In the genomic region with DNA sequence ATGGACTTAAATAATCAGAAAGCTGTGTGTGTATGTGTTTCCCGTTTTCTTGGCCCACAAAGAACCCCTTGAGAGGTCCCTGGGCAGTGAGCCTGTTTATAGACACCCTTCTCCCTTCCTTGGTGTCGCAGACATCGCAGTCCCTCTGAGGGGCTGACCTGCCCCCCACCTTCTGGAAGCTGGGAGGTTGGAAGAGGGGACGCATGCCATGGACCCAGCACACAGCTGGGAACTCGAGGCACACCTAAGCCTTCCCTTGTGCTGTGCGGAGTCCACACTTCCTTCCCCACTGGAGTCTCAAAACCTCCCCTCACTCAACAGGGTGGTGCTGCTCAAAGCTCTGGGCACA, we compare ENCODE assay signal across 7 cellular contexts. TPM values are rescaled to one million over a fixed set of nuclear protein-coding genes. Genes with fewer than 3 reads are reported as not detected.
DNase-seq lines count a peak whose midpoint lies in the region; ATAC-seq and TF ChIP-seq lines count a peak whose summit lies in the region.

No MANE protein-coding gene starts in this region.

- H3K27ac ChIP-seq in HCT116 (ENCODE audit: low read depth, low read length): peak overlapping the region; percentile 50
- H3K27ac ChIP-seq in subcutaneous abdominal adipose tissue (ENCODE audit: low read depth, low read length): no peak overlapping the region

- ATAC-seq in HCT116 (peak; percentile 29), left lobe of liver (peak; percentile 53), SK-N-SH treated with all-trans-retinoic acid at 6 μM for 48 hours (no peak), GM18858 (IDR thresholded peaks at IDR 0.05; ENCODE audit: unreplicated experiment) (no peak)

- CTCF ChIA-PET in HCT116 (lab: Charles Lee): interaction anchor here (0.6 to 2.0 kb wide), 3 partner anchors 9 to 22 kb away, joined by 3 to 5 read pairs (median 3); no protein-coding TSS in a partner anchor
- CTCF ChIA-PET in activated CD4-positive, alpha-beta memory T cell treated with anti-CD3 and anti-CD28 coated beads for 36 hours (lab: Charles Lee): interaction anchor here (0.6 to 2.3 kb wide), 3 partner anchors 21 to 112 kb away, joined by 3 to 8 read pairs (median 5); no protein-coding TSS in a partner anchor

- peaks cover 15% of the 10 kb centered on the region for H3K36me3 Mint-ChIP-seq in activated CD4-positive, alpha-beta memory T cell treated with anti-CD3 and anti-CD28 coated beads for 36 hours

- peaks cover 15% of the 10 kb centered on the region for H3K9me3 Mint-ChIP-seq in activated CD4-positive, alpha-beta memory T cell treated with anti-CD3 and anti-CD28 coated beads for 36 hours

- no peak for TF ChIP-seq CTCF in HCT116 (IDR thresholded peaks at IDR 0.05 in 2 of 3, conservative IDR thresholded peaks at IDR 0.05 in 1 of 3; ENCODE audit: borderline replicate concordance in 1 of 3, insufficient read depth in 1 of 3, low read depth in 2 of 3, low read length in 2 of 3)

- H3K4me3 Mint-ChIP-seq in activated CD4-positive, alpha-beta memory T cell treated with anti-CD3 and anti-CD28 coated beads for 36 hours: peak overlapping the region; percentile 64

- no TSS peak for BruUV-seq in HCT116 (replicated peaks; lab: Mats Ljungman, UMichigan)

- no peaks in the 10 kb centered on the region for H3K36me3 ChIP-seq in HCT116 (ENCODE audit: control insufficient read depth in 1 of 2, insufficient read depth in 2 of 2, low read length in 2 of 2)
- H3K36me3 ChIP-seq in subcutaneous abdominal adipose tissue (ENCODE audit: control insufficient read depth in 5 of 5, insufficient read depth in 5 of 5, low read length in 5 of 5): no peaks in the 10 kb centered on the region

- POLR2A ChIA-PET in HCT116 (lab: Charles Lee): interaction anchor here (0.8 to 1.3 kb wide), 2 partner anchors 22 to 54 kb away, joined by 3 read pairs; no protein-coding TSS in a partner anchor
- POLR2A ChIA-PET in activated CD4-positive, alpha-beta memory T cell treated with anti-CD3 and anti-CD28 coated beads for 36 hours (lab: Charles Lee): interaction anchor here (1.1 kb wide), 1 partner anchor 40 kb away, joined by 4 read pairs; no protein-coding TSS in a partner anchor

- intact Hi-C loops in HCT116 (cut with micrococcal nuclease): no loop called here
- intact Hi-C loops in activated CD4-positive, alpha-beta memory T cell treated with anti-CD3 and anti-CD28 coated beads for 36 hours (cut with micrococcal nuclease): loop anchor here (1.0 to 10.0 kb wide), 2 partner anchors 27 to 227 kb away; a partner anchor contains a TSS

- H3K4me1 Mint-ChIP-seq in activated CD4-positive, alpha-beta memory T cell treated with anti-CD3 and anti-CD28 coated beads for 36 hours (ENCODE audit: low read depth): peaks cover 52% of the 10 kb centered on the region

- RAD21 ChIA-PET in HCT116 (lab: Charles Lee; ENCODE audit: low non-redundant PET in 1 of 2, low total read pairs in 2 of 2, uncharacterized antibody in 2 of 2, unreplicated experiment in 2 of 2): no interaction called here

- H3K9me2 ChIP-seq in HCT116 (ENCODE audit: insufficient read depth): no peaks in the 10 kb centered on the region

- H4K20me1 ChIP-seq in HCT116 (ENCODE audit: insufficient read depth): no peaks in the 10 kb centered on the region

- H3K9me3 ChIP-seq in HCT116 (ENCODE audit: control insufficient read depth in 1 of 2, insufficient read depth in 1 of 2, low read depth in 1 of 2, low read length in 2 of 2): peaks cover 0 to 8% of the 10 kb centered on the region in 2 experiments; a peak in 1 of 4 replicates
- H3K9me3 ChIP-seq in subcutaneous abdominal adipose tissue (ENCODE audit: control insufficient read depth in 5 of 5, low read length in 5 of 5): no peaks in the 10 kb centered on the region

- H3K4me2 ChIP-seq in HCT116 (ENCODE audit: low read length): peak overlapping the region; percentile 66

- H3K27me3 ChIP-seq in HCT116 (ENCODE audit: insufficient read depth, low read length) (no peaks in the 10 kb centered on the region), subcutaneous abdominal adipose tissue (ENCODE audit: control insufficient read depth in 5 of 5, insufficient read depth in 4 of 5, low read length in 5 of 5) (no peaks in the 10 kb centered on the region)

- DNase-seq in HCT116 (ENCODE audit: low read depth, low spot score) (no peak), left lobe of liver (ENCODE audit: low spot score) (no peak), epidermal melanocyte (ENCODE audit: insufficient read length, low spot score) (no peak)
- no peak for DNase-seq in activated CD4-positive, alpha-beta memory T cell treated with anti-CD3 and anti-CD28 coated beads for 36 hours

- no peaks in the 10 kb centered on the region for H3K79me2 ChIP-seq in HCT116 (ENCODE audit: insufficient read depth, low read length)

- H3K9ac ChIP-seq in HCT116 (ENCODE audit: low read length) (peak overlapping the region; percentile 50; the same call in 1 of the 2 replicates), subcutaneous abdominal adipose tissue (ENCODE audit: low read length in 5 of 5) (peak overlapping the region in 2 of 5 donors; percentile 23 to 52)

- no peak for TF ChIP-seq POLR2A in HCT116 (IDR thresholded peaks at IDR 0.05; ENCODE audit: borderline replicate concordance, extremely low read depth, insufficient read depth, insufficient read length)

- peak overlapping the region; percentile 83 for H3K27ac Mint-ChIP-seq in activated CD4-positive, alpha-beta memory T cell treated with anti-CD3 and anti-CD28 coated beads for 36 hours

- H3K4me3 ChIP-seq in HCT116 (replicated peaks in 1 of 2; ENCODE audit: low read depth in 1 of 2, low read length in 2 of 2) (peak overlapping the region in 1 of 2 experiments; percentile 50; a peak in 2 of 4 replicates), subcutaneous abdominal adipose tissue (ENCODE audit: low read depth in 1 of 5, low read length in 5 of 5) (peak overlapping the region; percentile 50 to 79 (median 69))

- H3K27me3 Mint-ChIP-seq in activated CD4-positive, alpha-beta memory T cell treated with anti-CD3 and anti-CD28 coated beads for 36 hours: no peaks in the 10 kb centered on the region

- H3K4me1 ChIP-seq in HCT116 (ENCODE audit: control insufficient read depth in 1 of 2, insufficient read depth in 2 of 2, low read length in 2 of 2): peaks cover 22 to 42% of the 10 kb centered on the region in 2 experiments
- peaks cover 0 to 17% (median 14%) of the 10 kb centered on the region in 5 donors for H3K4me1 ChIP-seq in subcutaneous abdominal adipose tissue (ENCODE audit: control insufficient read depth in 5 of 5, insufficient read depth in 5 of 5, low read length in 5 of 5)

- H2AFZ ChIP-seq in HCT116 (ENCODE audit: low read depth, low read length, poor library complexity, severe bottlenecking): no peak overlapping the region

- TF ChIP-seq RAD21 in HCT116 (IDR thresholded peaks at IDR 0.05; ENCODE audit: low read depth): no peak

TF ChIP-seq in HCT116, 20 proteins besides CTCF, POLR2A, EP300 and RAD21 (continues in another document):
- TF ChIP-seq POLR2AphosphoS5 (IDR thresholded peaks at IDR 0.05; ENCODE audit: low read depth, low read length): no peak

TF ChIP-seq in SK-N-SH treated with all-trans-retinoic acid at 6 μM for 48 hours, 23 proteins besides CTCF, POLR2A, EP300 and RAD21 (continues in another document):
- TF ChIP-seq ZNF8 (CRISPR knock-in tag; IDR thresholded peaks at IDR 0.05) (no peak), TOX (CRISPR knock-in tag; IDR thresholded peaks at IDR 0.05; ENCODE audit: borderline replicate concordance) (no peak)
- TF ChIP-seq, protein P1, sequence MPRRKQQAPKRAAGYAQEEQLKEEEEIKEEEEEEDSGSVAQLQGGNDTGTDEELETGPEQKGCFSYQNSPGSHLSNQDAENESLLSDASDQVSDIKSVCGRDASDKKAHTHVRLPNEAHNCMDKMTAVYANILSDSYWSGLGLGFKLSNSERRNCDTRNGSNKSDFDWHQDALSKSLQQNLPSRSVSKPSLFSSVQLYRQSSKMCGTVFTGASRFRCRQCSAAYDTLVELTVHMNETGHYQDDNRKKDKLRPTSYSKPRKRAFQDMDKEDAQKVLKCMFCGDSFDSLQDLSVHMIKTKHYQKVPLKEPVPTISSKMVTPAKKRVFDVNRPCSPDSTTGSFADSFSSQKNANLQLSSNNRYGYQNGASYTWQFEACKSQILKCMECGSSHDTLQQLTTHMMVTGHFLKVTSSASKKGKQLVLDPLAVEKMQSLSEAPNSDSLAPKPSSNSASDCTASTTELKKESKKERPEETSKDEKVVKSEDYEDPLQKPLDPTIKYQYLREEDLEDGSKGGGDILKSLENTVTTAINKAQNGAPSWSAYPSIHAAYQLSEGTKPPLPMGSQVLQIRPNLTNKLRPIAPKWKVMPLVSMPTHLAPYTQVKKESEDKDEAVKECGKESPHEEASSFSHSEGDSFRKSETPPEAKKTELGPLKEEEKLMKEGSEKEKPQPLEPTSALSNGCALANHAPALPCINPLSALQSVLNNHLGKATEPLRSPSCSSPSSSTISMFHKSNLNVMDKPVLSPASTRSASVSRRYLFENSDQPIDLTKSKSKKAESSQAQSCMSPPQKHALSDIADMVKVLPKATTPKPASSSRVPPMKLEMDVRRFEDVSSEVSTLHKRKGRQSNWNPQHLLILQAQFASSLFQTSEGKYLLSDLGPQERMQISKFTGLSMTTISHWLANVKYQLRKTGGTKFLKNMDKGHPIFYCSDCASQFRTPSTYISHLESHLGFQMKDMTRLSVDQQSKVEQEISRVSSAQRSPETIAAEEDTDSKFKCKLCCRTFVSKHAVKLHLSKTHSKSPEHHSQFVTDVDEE (CRISPR knock-in tag; IDR thresholded peaks at IDR 0.05): no peak

RNA-seq across cellular contexts. Expression of a gene that starts 0.5 kb away (rescaled TPM):
- 10.3 TPM for total RNA-seq in HCT116 (2021; ENCODE audit: unreplicated experiment)
- 33.4 and 35.2 TPM in 2 replicates for polyA plus RNA-seq in HCT116 (2012)
- total RNA-seq in activated CD4-positive, alpha-beta memory T cell treated with anti-CD3 and anti-CD28 coated beads for 36 hours: 10 to 100 TPM; 43.9 to 44.3 TPM
- total RNA-seq in left lobe of liver: 0.93 TPM

RNA-seq across cellular contexts. Expression of a gene that starts 24.2 kb away (rescaled TPM):
- total RNA-seq in HCT116 (2021; ENCODE audit: unreplicated experiment) (not detected), left lobe of liver (0.98 TPM)
- polyA plus RNA-seq in HCT116 (2012): not detected in 2 replicates
- total RNA-seq in activated CD4-positive, alpha-beta memory T cell treated with anti-CD3 and anti-CD28 coated beads for 36 hours: under 1 TPM in 1 of 2 experiments, not detected in 1; 0.17 TPM

RNA-seq across cellular contexts. Expression of a gene that starts 32.4 kb away (rescaled TPM):
- total RNA-seq in HCT116 (2021; ENCODE audit: unreplicated experiment) (40.2 TPM), left lobe of liver (2.5 TPM)
- 34.2 and 37.9 TPM in 2 replicates for polyA plus RNA-seq in HCT116 (2012)
- total RNA-seq in activated CD4-positive, alpha-beta memory T cell treated with anti-CD3 and anti-CD28 coated beads for 36 hours: 100 to 1,000 TPM; 141 to 142 TPM

RNA-seq across cellular contexts. Expression of a gene that starts 39.3 kb away (rescaled TPM):
- total RNA-seq in HCT116 (2021; ENCODE audit: unreplicated experiment) (3.3 TPM), left lobe of liver (0.83 TPM)
- 1.1 and 1.8 TPM in 2 replicates for polyA plus RNA-seq in HCT116 (2012)
- total RNA-seq in activated CD4-positive, alpha-beta memory T cell treated with anti-CD3 and anti-CD28 coated beads for 36 hours: 10 to 100 TPM; 54.1 to 54.5 TPM

RNA-seq across cellular contexts. Expression of a gene that starts 59.0 kb away (rescaled TPM):
- total RNA-seq in HCT116 (2021; ENCODE audit: unreplicated experiment) (11.1 TPM), left lobe of liver (3.1 TPM)
- 7.9 and 9.7 TPM in 2 replicates for polyA plus RNA-seq in HCT116 (2012)
- total RNA-seq in activated CD4-positive, alpha-beta memory T cell treated with anti-CD3 and anti-CD28 coated beads for 36 hours: 10 to 100 TPM; 33.4 to 34.9 TPM

Comparison
In these comparisons a context has a peak if more than half of its experiments do, and no peak if none do; other contexts are left out.
1. ATAC-seq: peak in HCT116 (single experiment) and left lobe of liver (single experiment); none in SK-N-SH treated with all-trans-retinoic acid at 6 μM for 48 hours (single experiment) and GM18858 (single experiment).
2. RNA of a gene that starts 32.4 kb away (total RNA-seq): 141 to 142 TPM in activated CD4-positive, alpha-beta memory T cell treated with anti-CD3 and anti-CD28 coated beads for 36 hours and 40.2 TPM in HCT116 (single experiment); 2.5 TPM in left lobe of liver (single experiment); every median in the first group is over 10 times any median in the second.